8 cellular contexts compared by ENCODE assay signal in the genomic region with DNA sequence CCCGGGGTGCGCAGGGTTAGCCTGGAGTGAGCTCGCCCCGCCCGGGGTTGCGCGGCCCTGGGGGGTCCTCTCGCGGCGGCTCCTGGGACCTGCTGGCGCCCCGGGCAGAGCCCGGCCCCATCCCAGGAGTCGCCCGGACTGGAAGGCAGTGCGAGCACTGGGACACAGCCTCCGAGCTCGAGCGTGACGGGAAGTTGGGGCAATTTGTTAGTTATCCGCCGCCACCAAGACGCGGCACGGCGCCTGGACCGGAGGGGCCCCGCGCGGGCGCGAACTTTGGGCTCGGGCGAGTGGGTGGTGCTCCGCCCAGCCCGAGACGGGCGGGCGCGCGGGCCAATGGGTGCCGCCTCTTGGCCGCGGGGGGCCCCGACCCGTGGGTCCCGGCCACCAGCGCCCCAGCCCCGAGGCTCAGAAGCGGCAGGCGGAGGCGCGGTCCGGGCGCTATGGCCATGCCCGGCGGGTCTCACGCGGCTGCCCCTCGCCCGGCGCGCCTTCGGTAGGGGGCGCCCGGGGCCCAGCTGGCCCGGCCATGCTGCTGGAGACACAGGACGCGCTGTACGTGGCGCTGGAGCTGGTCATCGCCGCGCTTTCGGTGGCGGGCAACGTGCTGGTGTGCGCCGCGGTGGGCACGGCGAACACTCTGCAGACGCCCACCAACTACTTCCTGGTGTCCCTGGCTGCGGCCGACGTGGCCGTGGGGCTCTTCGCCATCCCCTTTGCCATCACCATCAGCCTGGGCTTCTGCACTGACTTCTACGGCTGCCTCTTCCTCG. TPM values are rescaled to one million over a fixed set of nuclear protein-coding genes. Genes with fewer than 3 reads are reported as not detected.
DNase-seq lines count a peak whose midpoint lies in the region; ATAC-seq and TF ChIP-seq lines count a peak whose summit lies in the region.

Gene ADORA2B (plus strand): TSS at position 411 of the 773 bp plus-strand sequence. CDS start 119 bp downstream, at position 530.

- ATAC-seq in HG03064 (IDR thresholded peaks at IDR 0.05; ENCODE audit: low read depth, unreplicated experiment), result peak; percentile 70
- no peak for ATAC-seq in HG02840 (IDR thresholded peaks at IDR 0.05; ENCODE audit: low FRiP score, unreplicated experiment)

- H2BK120ac ChIP-seq in neuronal stem cell (ENCODE audit: low read depth, low read length), result peak within 1 kb of the TSS; percentile 50

- no peaks in the 10 kb centered on the region for H3K79me1 ChIP-seq in neuronal stem cell (ENCODE audit: low read depth, low read length)

- peak within 1 kb of the TSS; percentile 98 for H2BK15ac ChIP-seq in neuronal stem cell (ENCODE audit: low read length)

- no CpG with 5 or more reads among the region's 90 CpGs for WGBS in neuronal stem cell (ENCODE audit: extremely low coverage in 2 of 2, insufficient read length in 2 of 2, insufficient replicate concordance in 1 of 2), 2 donors

- H3K36me3 ChIP-seq in neuronal stem cell (replicated peaks in 1 of 2; ENCODE audit: control insufficient read depth in 2 of 2, insufficient read depth in 2 of 2, low read length in 2 of 2) (no peaks in the 10 kb centered on the region), uterus (no peaks in the 10 kb centered on the region)

- H3K18ac ChIP-seq in neuronal stem cell (ENCODE audit: low read length), result peak within 1 kb of the TSS; percentile 97

- H3K4me3 ChIP-seq in GM12864 (ENCODE audit: low read depth, low read length) (peak within 1 kb of the TSS; percentile 5), neuronal stem cell (ENCODE audit: low read length in 2 of 2) (peak within 1 kb of the TSS; percentile 50 to 78), uterus (peak within 1 kb of the TSS; percentile 38 to 40)

- H4K91ac ChIP-seq in neuronal stem cell (ENCODE audit: low read depth, low read length, poor library complexity), result peak within 1 kb of the TSS; percentile 88

- peaks cover 2 to 3% of the 10 kb centered on the region in 2 donors for H3K9me3 ChIP-seq in neuronal stem cell (replicated peaks in 1 of 2; ENCODE audit: control insufficient read depth in 2 of 2, insufficient read depth in 1 of 2, low read depth in 1 of 2, low read length in 2 of 2)
- no peaks in the 10 kb centered on the region for H3K9me3 ChIP-seq in uterus

- H2AK5ac ChIP-seq in neuronal stem cell (ENCODE audit: low read depth, low read length), result peak within 1 kb of the TSS; percentile 57

- peak within 1 kb of the TSS; percentile 96 for H2AFZ ChIP-seq in neuronal stem cell (ENCODE audit: low read length)

- TF ChIP-seq CTCF in GM12864 (IDR thresholded peaks at IDR 0.05; ENCODE audit: low read depth, low read length, missing control alignments), result peak; percentile 35
- TF ChIP-seq CTCF in uterus (IDR thresholded peaks at IDR 0.05), result peak in 2 of 4 experiments; percentile 56 to 67

- TF ChIP-seq POLR2A in uterus (IDR thresholded peaks at IDR 0.05), result no peak

- no peak for DNase-seq in GM12864 (ENCODE audit: low read depth)
- DNase-seq in activated naive CD4-positive, alpha-beta T cell treated with Interleukin-2 at 50 U/mL for 16 hours, result peak; percentile 57
- DNase-seq in germinal center (ENCODE audit: low spot score), result peak; percentile 75
- DNase-seq in neuronal stem cell (ENCODE audit: low spot score), result peak; percentile 72
- DNase-seq in uterus, result peak in 1 of 2 donors; percentile 48

- peak within 1 kb of the TSS; percentile 99 for H2BK12ac ChIP-seq in neuronal stem cell (ENCODE audit: low read length)

- intact Hi-C loops in uterus (cut with DNase I; ENCODE audit: low total_unique reads), result no loop called here

- H3K27me3 ChIP-seq in neuronal stem cell (ENCODE audit: control insufficient read depth in 3 of 3, insufficient read depth in 3 of 3, low read depth in 1 of 3, low read length in 3 of 3) (peaks cover 4 to 67% (median 38%) of the 10 kb centered on the region in 3 experiments), uterus (no peaks in the 10 kb centered on the region)

- H4K8ac ChIP-seq in neuronal stem cell (ENCODE audit: low read depth, low read length), result no peak within 1 kb of the TSS

- peak within 1 kb of the TSS; percentile 46 for H2BK5ac ChIP-seq in neuronal stem cell (ENCODE audit: low read length)

- peak within 1 kb of the TSS; percentile 96 for H3K4me2 ChIP-seq in neuronal stem cell (ENCODE audit: insufficient read depth, low read length, poor library complexity, severe bottlenecking)

- peak within 1 kb of the TSS; percentile 92 for H3K14ac ChIP-seq in neuronal stem cell (ENCODE audit: low read length)

- H3K23ac ChIP-seq in neuronal stem cell (ENCODE audit: low read depth, low read length, poor library complexity), result peak within 1 kb of the TSS; percentile 94

- H3K27ac ChIP-seq in neuronal stem cell (replicated peaks; ENCODE audit: low read length), result no peak within 1 kb of the TSS
- no peak within 1 kb of the TSS for H3K27ac ChIP-seq in uterus

- H3K4ac ChIP-seq in neuronal stem cell (ENCODE audit: low read length), result peak within 1 kb of the TSS; percentile 60

- peaks cover 0 to 3% of the 10 kb centered on the region in 2 donors for H3K4me1 ChIP-seq in neuronal stem cell (ENCODE audit: control insufficient read depth in 2 of 2, insufficient read depth in 1 of 2, low read depth in 1 of 2, low read length in 2 of 2)
- peaks cover 0 to 8% of the 10 kb centered on the region in 2 donors for H3K4me1 ChIP-seq in uterus

- H3K9ac ChIP-seq in neuronal stem cell (ENCODE audit: low read depth, low read length, poor library complexity), result peak within 1 kb of the TSS; percentile 83

TF ChIP-seq in PFSK-1, 5 proteins besides CTCF, POLR2A, EP300 and RAD21:
- TF ChIP-seq SIN3A (IDR thresholded peaks at IDR 0.05; ENCODE audit: borderline replicate concordance, insufficient read depth, low read length) (no peak), TAF1 (IDR thresholded peaks at IDR 0.05; ENCODE audit: borderline replicate concordance, insufficient read depth, low read length) (peak; percentile 38; the same call in 1 of the 2 replicates), FOXP2 (optimal IDR thresholded peaks at IDR 0.05; ENCODE audit: borderline replicate concordance, extremely low read depth, extremely low read length, insufficient read depth) (peak; percentile 91), POLR2AphosphoS5 (IDR thresholded peaks at IDR 0.05; ENCODE audit: low read depth, low read length) (peak; percentile 71)
TF ChIP-seq in PFSK-1: peak in this region for 3.

RNA-seq across cellular contexts. Expression of gene ADORA2B, which starts in this region (rescaled TPM):
- 5.8 TPM for polyA plus RNA-seq in PFSK-1 (2012; ENCODE audit: insufficient read length, low read depth)
- polyA plus RNA-seq in neuronal stem cell (2013, experiment 1 of 2), result 1.7 TPM
- 1.5 TPM for polyA plus RNA-seq in neuronal stem cell (2013, experiment 2 of 2)
- 1 to 10 TPM in 2 of 4 donors, not detected in 2; 2.1 to 2.7 TPM for total RNA-seq in uterus

Comparison
In these comparisons a context has a peak if more than half of its experiments do, and no peak if none do; other contexts are left out.
1. H3K4me3 ChIP-seq: peak in every context shown above with its lines; median percentile 64 in neuronal stem cell; 39 in uterus; 5 in GM12864.